Comparison of ENCODE assay signal across 4 cellular contexts in the genomic region with DNA sequence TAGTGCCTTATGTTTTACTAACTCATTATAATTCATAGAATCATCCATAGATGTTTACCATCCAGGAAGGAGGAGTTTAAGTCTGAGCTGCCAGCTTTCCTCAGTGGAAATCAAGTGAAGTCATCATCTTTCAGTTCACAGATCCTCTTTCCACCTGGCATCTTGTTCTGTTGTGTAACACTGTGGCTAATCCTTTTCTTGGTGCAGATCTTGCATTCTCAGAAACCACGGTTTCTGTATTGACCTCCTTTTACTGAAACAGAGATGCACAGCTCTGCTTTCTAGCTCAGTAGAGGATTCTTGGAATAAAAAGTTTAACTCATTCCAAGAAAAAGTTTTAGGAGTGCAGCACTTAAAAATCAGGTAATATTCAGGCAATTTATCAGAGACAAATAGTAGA. TPM values are rescaled to one million over a fixed set of nuclear protein-coding genes. Genes with fewer than 3 reads are reported as not detected.
"Had no signal": no experiment of that assay in that cellular context is flagged by ENCODE, and none has a peak within 500 bp of the region (broad histone marks: within the 10 kb centered on the region; RNA-seq: fewer than 3 reads in every experiment).

No MANE protein-coding gene starts in this region.

RNA-seq across cellular contexts. Expression of a gene that starts 38.1 kb away (rescaled TPM):
- total RNA-seq: aorta, esophagus muscularis mucosa, tibial nerve had no signal
- polyA plus RNA-seq: aorta; naive thymus-derived CD4-positive, alpha-beta T cell had no signal
